In the genomic region with DNA sequence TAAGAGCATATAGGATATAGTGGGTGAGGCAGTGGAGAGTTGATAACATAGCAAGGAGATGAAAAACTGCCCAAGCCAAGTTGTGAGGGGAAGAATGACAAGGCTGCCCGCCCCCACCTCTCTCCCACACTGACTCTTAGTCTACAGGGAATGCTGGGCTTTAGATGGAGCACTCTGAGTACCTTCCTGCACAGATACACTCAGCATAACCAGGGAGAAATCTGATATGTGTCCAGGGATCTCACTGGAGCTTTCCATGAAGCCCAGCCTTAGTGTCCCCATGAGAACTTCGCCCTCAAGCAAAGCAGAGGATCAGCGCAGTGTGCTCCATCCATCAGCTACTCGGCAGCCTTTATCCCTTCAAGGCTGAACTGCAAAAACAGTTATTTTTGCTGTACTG, we compare ENCODE assay signal across 15 cellular contexts.
A peak's percentile ranks its signal among the peaks of the same experiment; 100 is the strongest.
DNase-seq lines count a peak whose midpoint lies in the region; ATAC-seq and TF ChIP-seq lines count a peak whose summit lies in the region.
"Had no signal": no experiment of that assay in that cellular context is flagged by ENCODE, and none has a peak within 500 bp of the region (broad histone marks: within the 10 kb centered on the region; RNA-seq: fewer than 3 reads in every experiment).

No MANE protein-coding gene starts in this region.

- no peak overlapping the region for H3K27ac ChIP-seq in HEK293 (ENCODE audit: extremely low read depth, low read depth, low read length)
- H3K27ac ChIP-seq in right cardiac atrium (ENCODE audit: low read length), result no peak overlapping the region
- H3K27ac ChIP-seq: BLaER1 treated with 17β-estradiol and CSF1 and Interleukin-3, amounts not matched to agents 10 nM and 100 nM; C4-2B had no signal

- POLR2A ChIA-PET in HEK293 (lab: Yijun Ruan, JAX), result no interaction called here

- DNase-seq in Ammon's horn (ENCODE audit: low spot score) (peak; percentile 5), left kidney (ENCODE audit: low read depth, low spot score) (peak; percentile 7), left lobe of liver (ENCODE audit: low spot score) (no peak), right cardiac atrium (no peak)
- DNase-seq: 8988T; ACHN; Caco-2; Calu3; CD4-positive, alpha-beta T cell; CD8-positive, alpha-beta T cell; DMS79 treated with DMSO at 0.1 percent for 48 hours; GF-D8 had no signal

- intact Hi-C loops in right cardiac atrium (cut with DNase I), result no loop called here

- no peaks in the 10 kb centered on the region for H3K4me1 ChIP-seq in HEK293 (ENCODE audit: control insufficient read depth, insufficient read depth, low read length)
- H3K4me1 ChIP-seq in right cardiac atrium (ENCODE audit: control insufficient read depth, insufficient read depth, low read length), result no peaks in the 10 kb centered on the region
- H3K4me1 ChIP-seq: Caco-2 had no signal

- ATAC-seq in left lobe of liver (no peak), right cardiac atrium (no peak)
- ATAC-seq: CD8-positive, alpha-beta T cell had no signal

- 65% methylated on average over 4 of the region's 4 CpGs for WGBS in right cardiac atrium

- H3K27me3 ChIP-seq in right cardiac atrium (ENCODE audit: control insufficient read depth, insufficient read depth), result no peaks in the 10 kb centered on the region
- H3K27me3 ChIP-seq: BLaER1 treated with 17β-estradiol and CSF1 and Interleukin-3, amounts not matched to agents 10 nM and 100 nM had no signal

- CTCF ChIA-PET in HEK293 (lab: Yijun Ruan, JAX), result no interaction called here

- TF ChIP-seq CTCF in HEK293 (tag by site-specific recombination; IDR thresholded peaks at IDR 0.05), result no peak

- H3K9me3 ChIP-seq in HEK293 (ENCODE audit: control insufficient read depth, insufficient read depth, low read depth, low read length) (no peaks in the 10 kb centered on the region), right cardiac atrium (ENCODE audit: control insufficient read depth, low read length) (no peaks in the 10 kb centered on the region)
- H3K9me3 ChIP-seq: BLaER1 treated with 17β-estradiol and CSF1 and Interleukin-3, amounts not matched to agents 10 nM and 100 nM; Caco-2 had no signal

- no peak overlapping the region for H3K4me3 ChIP-seq in HEK293 (ENCODE audit: low read depth, low read length)
- no peak overlapping the region for H3K4me3 ChIP-seq in right cardiac atrium (ENCODE audit: low read length)
- H3K4me3 ChIP-seq: BLaER1 treated with 17β-estradiol and CSF1 and Interleukin-3, amounts not matched to agents 10 nM and 100 nM had no signal

- H3K36me3 ChIP-seq in HEK293 (ENCODE audit: control insufficient read depth in 2 of 2, insufficient read depth in 1 of 2, low read length in 2 of 2), result no peaks in the 10 kb centered on the region
- H3K36me3 ChIP-seq: BLaER1 treated with 17β-estradiol and CSF1 and Interleukin-3, amounts not matched to agents 10 nM and 100 nM had no signal

TF ChIP-seq in HEK293, 187 proteins besides CTCF, POLR2A, EP300 and RAD21:
- peak; percentile 31; the same call in 1 of the 2 replicates for TF ChIP-seq ZFHX2 (tag by site-specific recombination; conservative IDR thresholded peaks at IDR 0.05)
- TF ChIP-seq ZNF514 (tag by site-specific recombination; IDR thresholded peaks at IDR 0.05), result no peak

Comparison
In these comparisons a context has a peak if more than half of its experiments do, and no peak if none do; other contexts are left out.
1. DNase-seq: peak in Ammon's horn (single experiment) and left kidney (single experiment); none in left lobe of liver (single experiment) and right cardiac atrium (0 of 3).